In genomic region chr1:95744731-95745130, GRCh38 we compare ENCODE assay signal across 23 cellular contexts.
"Had no signal": no experiment of that assay in that cellular context is flagged by ENCODE, and none has a peak within 500 bp of the region (broad histone marks: within the 10 kb centered on the region; RNA-seq: fewer than 3 reads in every experiment).

No MANE protein-coding gene starts in this region.

- H3K36me3 ChIP-seq: esophagus squamous epithelium, gastrocnemius medialis, heart right ventricle, left lung, lower lobe of right lung had no signal

- H3K4me1 Mint-ChIP-seq: memory B cell; naive thymus-derived CD4-positive, alpha-beta T cell had no signal

- H3K4me3 Mint-ChIP-seq: memory B cell; naive thymus-derived CD4-positive, alpha-beta T cell had no signal

- H3K36me3 Mint-ChIP-seq: memory B cell; naive thymus-derived CD4-positive, alpha-beta T cell had no signal

- H3K4me3 ChIP-seq: coronary artery, dorsolateral prefrontal cortex, gastrocnemius medialis, heart right ventricle, left lung, lower lobe of right lung had no signal

- H3K27me3 Mint-ChIP-seq: memory B cell; naive thymus-derived CD4-positive, alpha-beta T cell had no signal

- H3K9me3 ChIP-seq: esophagus squamous epithelium, gastrocnemius medialis, lower lobe of right lung had no signal

- DNase-seq: dermis blood vessel endothelial cell; dorsolateral prefrontal cortex; effector CD4-positive, alpha-beta T cell; effector memory CD4-positive, alpha-beta T cell; erythroblast; esophagus squamous epithelium; foreskin fibroblast; foreskin melanocyte; gastrocnemius medialis; glutamatergic neuron; head of caudate nucleus; heart right ventricle; hippocampal formation; left cardiac atrium; left lung; left ventricle myocardium superior; lower lobe of right lung; mesendoderm; midbrain; naive thymus-derived CD4-positive, alpha-beta T cell had no signal

- H3K27ac Mint-ChIP-seq: memory B cell; naive thymus-derived CD4-positive, alpha-beta T cell had no signal

- H3K27ac ChIP-seq: coronary artery, dorsolateral prefrontal cortex, epithelial cell of prostate, gastrocnemius medialis, heart right ventricle, left lung, lower lobe of right lung had no signal

- H3K27me3 ChIP-seq: dorsolateral prefrontal cortex, esophagus squamous epithelium, gastrocnemius medialis, heart right ventricle, left lung had no signal

- H3K4me1 ChIP-seq: gastrocnemius medialis, heart right ventricle, left lung, lower lobe of right lung had no signal
